35 cellular contexts compared by ENCODE assay signal in genomic region chr4:180253419-180253818, GRCh38.
DNase-seq lines count a peak whose midpoint lies in the region; ATAC-seq, FAIRE-seq and TF ChIP-seq lines count a peak whose summit lies in the region.
"Had no signal": no experiment of that assay in that cellular context is flagged by ENCODE, and none has a peak within 500 bp of the region (broad histone marks: within the 10 kb centered on the region; RNA-seq: fewer than 3 reads in every experiment).

No MANE protein-coding gene starts in this region.

- H3K56ac ChIP-seq in IMR-90 (ENCODE audit: extremely low read depth, insufficient read depth, low read length) = no peak overlapping the region

- no peak overlapping the region for H2BK120ac ChIP-seq in IMR-90 (ENCODE audit: low read depth, low read length)

- FAIRE-seq in HepG2 (lab: Jason Lieb, UNC) (no peak), A549 (lab: Jason Lieb, UNC) (no peak), K562 (lab: Jason Lieb, UNC) (no peak)
- FAIRE-seq: D721Med had no signal

- TF ChIP-seq EP300 in HepG2 (IDR thresholded peaks at IDR 0.05; ENCODE audit: low read depth in 2 of 2, low read length in 2 of 2) = no peak
- TF ChIP-seq EP300 in HepG2 (CRISPR knock-in tag; IDR thresholded peaks at IDR 0.05; ENCODE audit: borderline replicate concordance) = no peak
- TF ChIP-seq EP300 in A549 (IDR thresholded peaks at IDR 0.05) = no peak
- no peak for TF ChIP-seq EP300 in K562 (IDR thresholded peaks at IDR 0.05; ENCODE audit: low read length)

- H3K9me1 ChIP-seq in IMR-90 (ENCODE audit: insufficient read depth, low read length) (no peaks in the 10 kb centered on the region), K562 (ENCODE audit: control insufficient read depth, insufficient read depth, low read length) (no peaks in the 10 kb centered on the region)

- no peak overlapping the region for H3K9ac ChIP-seq in HepG2 (ENCODE audit: insufficient read depth, low read depth, low read length)
- no peak overlapping the region for H3K9ac ChIP-seq in IMR-90 (ENCODE audit: low read depth, low read length)
- H3K9ac ChIP-seq in K562 (ENCODE audit: insufficient read depth in 1 of 2, low read depth in 2 of 2, low read length in 2 of 2) = no peak overlapping the region
- H3K9ac ChIP-seq: BLaER1; BLaER1 treated with 17β-estradiol and CSF1 and Interleukin-3, amounts not matched to agents 10 nM and 100 nM had no signal

- WGBS in HepG2 (ENCODE audit: low lambda C conversion rate) = 0% methylated on average over 1 of the region's 1 CpG
- 70% methylated on average over 1 of the region's 1 CpG for WGBS in right lobe of liver (ENCODE audit: insufficient coverage, low coverage, low lambda C conversion rate, missing lambda C conversion rate)
- 0% methylated on average over 1 of the region's 1 CpG for WGBS in A549 (ENCODE audit: missing lambda C conversion rate)
- WGBS in IMR-90 (ENCODE audit: extremely low coverage in 2 of 2, insufficient read length in 1 of 2), 2 experiments = no CpG with 5 or more reads among the region's 1 CpG
- 0% methylated on average over 1 of the region's 1 CpG for WGBS in K562 (ENCODE audit: insufficient coverage, low coverage, missing lambda C conversion rate)

- H2BK20ac ChIP-seq in IMR-90 (ENCODE audit: low read depth, low read length) = no peak overlapping the region

- TF ChIP-seq CTCF in HepG2 (CRISPR knock-in tag; IDR thresholded peaks at IDR 0.05) = no peak
- TF ChIP-seq CTCF in right lobe of liver (IDR thresholded peaks at IDR 0.05) = no peak
- TF ChIP-seq CTCF in A549 (IDR thresholded peaks at IDR 0.05) = no peak
- TF ChIP-seq CTCF in IMR-90 (conservative IDR thresholded peaks at IDR 0.05; ENCODE audit: low read depth, low read length) = no peak
- no peak for TF ChIP-seq CTCF in K562 (IDR thresholded peaks at IDR 0.05 in 2 of 3, conservative IDR thresholded peaks at IDR 0.05 in 1 of 3; ENCODE audit: insufficient read depth in 2 of 3, low read depth in 1 of 3, low read length in 3 of 3)
- TF ChIP-seq CTCF in activated CD8-positive, alpha-beta T cell treated with anti-CD3 and anti-CD28 coated beads for 36 hours (IDR thresholded peaks at IDR 0.05) = no peak

- CTCF ChIA-PET in HepG2 (lab: Yijun Ruan, JAX; ENCODE audit: low intra/inter-chr PET ratio, low total read pairs) = no interaction called here
- CTCF ChIA-PET in A549 (lab: Yijun Ruan, JAX) = no interaction called here
- CTCF ChIA-PET in IMR-90 (lab: Yijun Ruan, JAX) = no interaction called here
- CTCF ChIA-PET in K562 (lab: Yijun Ruan, JAX; ENCODE audit: low intra/inter-chr PET ratio) = no interaction called here
- CTCF ChIA-PET in activated CD8-positive, alpha-beta T cell treated with anti-CD3 and anti-CD28 coated beads for 36 hours (lab: Charles Lee) = no interaction called here

- no peak overlapping the region for H4K8ac ChIP-seq in IMR-90 (ENCODE audit: low read depth in 2 of 2, low read length in 2 of 2)

- dilution Hi-C loops in IMR-90 (cut with HindIII; ENCODE audit: low sequenced_read_pairs, unreplicated experiment) = no loop called here

- no peak overlapping the region for H2AK5ac ChIP-seq in IMR-90 (ENCODE audit: low read depth, low read length)

- no peaks in the 10 kb centered on the region for H4K20me1 ChIP-seq in HepG2 (ENCODE audit: insufficient read depth, low read length)
- no peaks in the 10 kb centered on the region for H4K20me1 ChIP-seq in IMR-90 (ENCODE audit: insufficient read depth, low read length)
- H4K20me1 ChIP-seq in K562 (replicated peaks; ENCODE audit: control insufficient read depth, insufficient read depth, low read length) = no peaks in the 10 kb centered on the region
- H4K20me1 ChIP-seq: BLaER1; BLaER1 treated with 17β-estradiol and CSF1 and Interleukin-3, amounts not matched to agents 10 nM and 100 nM had no signal

- no peak overlapping the region for H3K4me2 ChIP-seq in HepG2 (ENCODE audit: low read depth, low read length)
- H3K4me2 ChIP-seq in A549 = no peak overlapping the region
- H3K4me2 ChIP-seq in IMR-90 (ENCODE audit: low read depth, low read length) = no peak overlapping the region
- H3K4me2 ChIP-seq in K562 (ENCODE audit: insufficient read depth, low read length) = no peak overlapping the region
- H3K4me2 ChIP-seq: BLaER1; BLaER1 treated with 17β-estradiol and CSF1 and Interleukin-3, amounts not matched to agents 10 nM and 100 nM had no signal

- DNase-seq in HepG2 (ENCODE audit: low spot score) (no peak), right lobe of liver (no peak), A549 (ENCODE audit: low read depth in 1 of 2, low spot score in 1 of 2) (no peak), IMR-90 (no peak), K562 (ENCODE audit: extremely low read depth in 1 of 4, low spot score in 3 of 4) (no peak), SKM-1 (lab: John Stamatoyannopoulos, UW; ENCODE audit: unreplicated experiment) (no peak)
- DNase-seq in activated CD8-positive, alpha-beta T cell treated with anti-CD3 and anti-CD28 coated beads for 36 hours = no peak
- DNase-seq: 8988T; ACHN; AML-193; BE2C; C1 segment of cervical spinal cord; Caco-2; Calu3; CD4-positive, alpha-beta memory T cell; CD4-positive, alpha-beta T cell; CD4-positive, CD25-positive, alpha-beta regulatory T cell; CD8-positive, alpha-beta memory T cell; CD8-positive, alpha-beta T cell; COR-L47; DMS 273 treated with DMSO at 0.1 percent for 48 hours; DMS153; DMS53; DMS79; DMS79 treated with DMSO at 0.1 percent for 48 hours; DND-41; EL had no signal

- H3K36me3 ChIP-seq in HepG2 (replicated peaks in 1 of 2; ENCODE audit: control insufficient read depth in 1 of 2, insufficient read depth in 2 of 2, low read length in 2 of 2) (no peaks in the 10 kb centered on the region), right lobe of liver (no peaks in the 10 kb centered on the region), IMR-90 (ENCODE audit: control insufficient read depth, insufficient read depth, low read length) (no peaks in the 10 kb centered on the region), K562 (ENCODE audit: control insufficient read depth, insufficient read depth, low read length) (no peaks in the 10 kb centered on the region)
- H3K36me3 ChIP-seq: BE2C; BLaER1; BLaER1 treated with 17β-estradiol and CSF1 and Interleukin-3, amounts not matched to agents 10 nM and 100 nM had no signal

- H3K79me2 ChIP-seq in HepG2 (ENCODE audit: insufficient read depth, low read length) (no peaks in the 10 kb centered on the region), K562 (ENCODE audit: control insufficient read depth, insufficient read depth, low read length) (no peaks in the 10 kb centered on the region)

- H3K27ac ChIP-seq in HepG2 (ENCODE audit: extremely low read length, insufficient read depth, low read length) (no peak overlapping the region), right lobe of liver (no peak overlapping the region), A549 (no peak overlapping the region), IMR-90 (ENCODE audit: insufficient read depth, low read length) (no peak overlapping the region), K562 (ENCODE audit: extremely low read depth, low read depth, low read length) (no peak overlapping the region)
- H3K27ac ChIP-seq: 22Rv1; BLaER1; BLaER1 treated with 17β-estradiol and CSF1 and Interleukin-3, amounts not matched to agents 10 nM and 100 nM; C4-2B had no signal

- no peak for ATAC-seq in HepG2
- no peak for ATAC-seq in right lobe of liver
- ATAC-seq in A549 = no peak
- ATAC-seq in IMR-90 (ENCODE audit: low read depth) = no peak
- no peak for ATAC-seq in K562
- no peak for ATAC-seq in activated CD8-positive, alpha-beta T cell treated with anti-CD3 and anti-CD28 coated beads for 36 hours
- ATAC-seq in HG03159 (IDR thresholded peaks at IDR 0.05; ENCODE audit: unreplicated experiment) = no peak
- ATAC-seq: CD8-positive, alpha-beta T cell had no signal

- in situ Hi-C loops in HepG2 (cut with HindIII; ENCODE audit: extremely low pct_ligation_motif_present, low pct_unique_long_range_greater_than_20kb) = no loop called here
- in situ Hi-C loops in IMR-90 (cut with MboI; ENCODE audit: low sequenced_read_pairs) = no loop called here
- in situ Hi-C loops in K562 (cut with MboI) = no loop called here

- no peak overlapping the region for H3K4ac ChIP-seq in IMR-90 (ENCODE audit: low read depth, low read length)

- intact Hi-C loops in HepG2 (cut with micrococcal nuclease; ENCODE audit: unreplicated experiment) = no loop called here
- intact Hi-C loops in right lobe of liver (cut with DNase I) = no loop called here
- intact Hi-C loops in IMR-90 (cut with micrococcal nuclease) = no loop called here
- intact Hi-C loops in K562 (cut with micrococcal nuclease) = no loop called here
- intact Hi-C loops in activated CD8-positive, alpha-beta T cell treated with anti-CD3 and anti-CD28 coated beads for 36 hours (cut with micrococcal nuclease) = no loop called here

- no peak overlapping the region for H3K4me3 Mint-ChIP-seq in activated CD8-positive, alpha-beta T cell treated with anti-CD3 and anti-CD28 coated beads for 36 hours
- H3K4me3 Mint-ChIP-seq: B cell; CD14-positive monocyte; CD4-positive, alpha-beta memory T cell; CD4-positive, alpha-beta T cell; CD4-positive, CD25-positive, alpha-beta regulatory T cell; CD8-positive, alpha-beta memory T cell; CD8-positive, alpha-beta T cell had no signal

- H3K4me1 ChIP-seq in HepG2 (ENCODE audit: insufficient read depth, low read length) (no peaks in the 10 kb centered on the region), right lobe of liver (no peaks in the 10 kb centered on the region), A549 (no peaks in the 10 kb centered on the region), IMR-90 (ENCODE audit: control insufficient read depth, insufficient read depth, low read length) (no peaks in the 10 kb centered on the region), K562 (replicated peaks in 1 of 2; ENCODE audit: control insufficient read depth in 2 of 2, insufficient read depth in 2 of 2, low read length in 2 of 2) (no peaks in the 10 kb centered on the region)
- H3K4me1 ChIP-seq: BE2C; BLaER1; BLaER1 treated with 17β-estradiol and CSF1 and Interleukin-3, amounts not matched to agents 10 nM and 100 nM; Caco-2 had no signal

- no peak overlapping the region for H2BK15ac ChIP-seq in IMR-90 (ENCODE audit: low read depth, low read length)

- H3K27me3 Mint-ChIP-seq in activated CD8-positive, alpha-beta T cell treated with anti-CD3 and anti-CD28 coated beads for 36 hours = no peaks in the 10 kb centered on the region
- H3K27me3 Mint-ChIP-seq: B cell; CD4-positive, alpha-beta memory T cell; CD4-positive, alpha-beta T cell; CD4-positive, CD25-positive, alpha-beta regulatory T cell; CD8-positive, alpha-beta memory T cell had no signal

- TF ChIP-seq POLR2A in HepG2 (IDR thresholded peaks at IDR 0.05; ENCODE audit: insufficient read depth in 1 of 2, low read depth in 2 of 2, low read length in 2 of 2) (no peak), right lobe of liver (IDR thresholded peaks at IDR 0.05) (no peak), A549 (IDR thresholded peaks at IDR 0.05; ENCODE audit: low read length) (no peak), IMR-90 (IDR thresholded peaks at IDR 0.05; ENCODE audit: low read depth, low read length) (no peak), K562 (conservative IDR thresholded peaks at IDR 0.05) (no peak)

- no peak overlapping the region for H4K5ac ChIP-seq in IMR-90 (ENCODE audit: low read depth, low read length)

- H3K27ac Mint-ChIP-seq in activated CD8-positive, alpha-beta T cell treated with anti-CD3 and anti-CD28 coated beads for 36 hours = no peak overlapping the region
- H3K27ac Mint-ChIP-seq: B cell; CD14-positive monocyte; CD4-positive, alpha-beta memory T cell; CD4-positive, alpha-beta T cell; CD4-positive, CD25-positive, alpha-beta regulatory T cell; CD8-positive, alpha-beta memory T cell; CD8-positive, alpha-beta T cell had no signal

- no peaks in the 10 kb centered on the region for H3K9me3 Mint-ChIP-seq in activated CD8-positive, alpha-beta T cell treated with anti-CD3 and anti-CD28 coated beads for 36 hours
- H3K9me3 Mint-ChIP-seq: CD8-positive, alpha-beta T cell had no signal

- no peaks in the 10 kb centered on the region for H3K4me1 Mint-ChIP-seq in activated CD8-positive, alpha-beta T cell treated with anti-CD3 and anti-CD28 coated beads for 36 hours (ENCODE audit: low read depth)
- H3K4me1 Mint-ChIP-seq: B cell; CD14-positive monocyte; CD4-positive, alpha-beta memory T cell; CD4-positive, CD25-positive, alpha-beta regulatory T cell; CD8-positive, alpha-beta memory T cell had no signal

- BruUV-seq in HepG2 (replicated peaks; lab: Mats Ljungman, UMichigan) = no TSS peak
- no TSS peak for BruUV-seq in IMR-90 (replicated peaks; lab: Mats Ljungman, UMichigan)
- BruUV-seq in K562 (replicated peaks; lab: Mats Ljungman, UMichigan) = no TSS peak

- no peak overlapping the region for H2BK5ac ChIP-seq in IMR-90 (ENCODE audit: low read depth, low read length, poor library complexity, severe bottlenecking)

- POLR2A ChIA-PET in HepG2 (lab: Yijun Ruan, JAX) (no interaction called here), A549 (lab: Yijun Ruan, JAX) (no interaction called here), IMR-90 (lab: Charles Lee; ENCODE audit: unreplicated experiment) (interaction anchor here (0.6 kb wide), 1 partner anchor 31 kb away, joined by 5 read pairs; no protein-coding TSS in a partner anchor), K562 (lab: Yijun Ruan, JAX) (interaction anchor here (0.6 kb wide), 1 partner anchor 9 kb away, joined by 3 read pairs; no protein-coding TSS in a partner anchor)
- POLR2A ChIA-PET in activated CD8-positive, alpha-beta T cell treated with anti-CD3 and anti-CD28 coated beads for 36 hours (lab: Charles Lee) = no interaction called here

- H4K91ac ChIP-seq in IMR-90 (ENCODE audit: insufficient read depth, low read depth, low read length) = no peak overlapping the region

- no peak overlapping the region for H3K4me3 ChIP-seq in HepG2 (replicated peaks in 1 of 3; ENCODE audit: insufficient read depth in 1 of 3, low read depth in 2 of 3, low read length in 3 of 3)
- H3K4me3 ChIP-seq in right lobe of liver = no peak overlapping the region
- H3K4me3 ChIP-seq in A549 = no peak overlapping the region
- H3K4me3 ChIP-seq in IMR-90 (ENCODE audit: insufficient read depth, low read depth, low read length) = no peak overlapping the region
- no peak overlapping the region for H3K4me3 ChIP-seq in K562
- H3K4me3 ChIP-seq: BLaER1; BLaER1 treated with 17β-estradiol and CSF1 and Interleukin-3, amounts not matched to agents 10 nM and 100 nM had no signal

- H3K27me3 ChIP-seq in HepG2 (ENCODE audit: control insufficient read depth in 1 of 2, insufficient read depth in 2 of 2, low read length in 2 of 2) (no peaks in the 10 kb centered on the region), right lobe of liver (no peaks in the 10 kb centered on the region), IMR-90 (ENCODE audit: control insufficient read depth, insufficient read depth, low read length) (no peaks in the 10 kb centered on the region), K562 (ENCODE audit: control insufficient read depth in 2 of 2, insufficient read depth in 2 of 2, low read length in 2 of 2) (no peaks in the 10 kb centered on the region)
- H3K27me3 ChIP-seq: BE2C; BLaER1; BLaER1 treated with 17β-estradiol and CSF1 and Interleukin-3, amounts not matched to agents 10 nM and 100 nM had no signal

- H2AK9ac ChIP-seq in IMR-90 (replicated peaks; ENCODE audit: low read depth, low read length, poor library complexity) = no peak overlapping the region

- no peaks in the 10 kb centered on the region for H3K9me3 ChIP-seq in HepG2 (ENCODE audit: low read length)
- no peaks in the 10 kb centered on the region for H3K9me3 ChIP-seq in right lobe of liver
- H3K9me3 ChIP-seq in A549 = no peaks in the 10 kb centered on the region
- H3K9me3 ChIP-seq in IMR-90 (ENCODE audit: control insufficient read depth, insufficient read depth, low read length) = no peaks in the 10 kb centered on the region; the same call in 1 of the 2 replicates
- H3K9me3 ChIP-seq in K562 (replicated peaks; ENCODE audit: control insufficient read depth, insufficient read depth, low read depth, low read length) = no peaks in the 10 kb centered on the region
- H3K9me3 ChIP-seq: BE2C; BLaER1; BLaER1 treated with 17β-estradiol and CSF1 and Interleukin-3, amounts not matched to agents 10 nM and 100 nM; Caco-2 had no signal

- H3K79me1 ChIP-seq in IMR-90 (ENCODE audit: low read depth in 1 of 2, low read length in 2 of 2) = no peaks in the 10 kb centered on the region

- no peak overlapping the region for H3K18ac ChIP-seq in IMR-90 (ENCODE audit: low read depth, low read length)

- no peaks in the 10 kb centered on the region for H3K36me3 Mint-ChIP-seq in activated CD8-positive, alpha-beta T cell treated with anti-CD3 and anti-CD28 coated beads for 36 hours (ENCODE audit: low read depth)
- H3K36me3 Mint-ChIP-seq: CD14-positive monocyte; CD4-positive, alpha-beta memory T cell; CD4-positive, CD25-positive, alpha-beta regulatory T cell; CD8-positive, alpha-beta memory T cell; CD8-positive, alpha-beta T cell had no signal

- no peak overlapping the region for H3K23ac ChIP-seq in IMR-90 (ENCODE audit: low read depth, low read length)

- no peak overlapping the region for H2AFZ ChIP-seq in HepG2 (ENCODE audit: low read length)
- no peak overlapping the region for H2AFZ ChIP-seq in IMR-90 (replicated peaks; ENCODE audit: low read length, poor library complexity)
- H2AFZ ChIP-seq in K562 (ENCODE audit: low read depth, low read length) = no peak overlapping the region

- H3K14ac ChIP-seq in IMR-90 (replicated peaks; ENCODE audit: low read depth, low read length) = no peak overlapping the region

- no peak for TF ChIP-seq RAD21 in HepG2 (CRISPR knock-in tag; IDR thresholded peaks at IDR 0.05)
- TF ChIP-seq RAD21 in A549 (conservative IDR thresholded peaks at IDR 0.05 in 1 of 2, IDR thresholded peaks at IDR 0.05 in 1 of 2) = no peak
- no peak for TF ChIP-seq RAD21 in IMR-90 (IDR thresholded peaks at IDR 0.05; ENCODE audit: low read length)
- no peak for TF ChIP-seq RAD21 in K562 (CRISPR knock-in tag; conservative IDR thresholded peaks at IDR 0.05 in 1 of 2, IDR thresholded peaks at IDR 0.05 in 1 of 2)

Comparison
In these comparisons a context has a peak if more than half of its experiments do, and no peak if none do; other contexts are left out.
1. POLR2A ChIA-PET loops: an anchor here in IMR-90 (0.6 kb wide) and K562 (0.6 kb wide); none called in HepG2, A549 and activated CD8-positive, alpha-beta T cell treated with anti-CD3 and anti-CD28 coated beads for 36 hours.
2. Of the 241 proteins assayed by ChIP-seq in both HepG2 and K562: peak only in HepG2: none; only in K562: MAFG; in both: MAFF and MAFK; in neither: 238.